17 cellular contexts compared by ENCODE assay signal in genomic region chr13:112761701-112762689, GRCh38.
A peak's percentile ranks its signal among the peaks of the same experiment; 100 is the strongest.
DNase-seq lines count a peak whose midpoint lies in the region; ATAC-seq and TF ChIP-seq lines count a peak whose summit lies in the region.
"Had no signal": no experiment of that assay in that cellular context is flagged by ENCODE, and none has a peak within 500 bp of the region (broad histone marks: within the 10 kb centered on the region; RNA-seq: fewer than 3 reads in every experiment).

No MANE protein-coding gene starts in this region.

- H3K4me3 ChIP-seq in H7 (ENCODE audit: insufficient read depth, low read depth, low read length) (no peak overlapping the region), cardiac fibroblast (replicated peaks in 1 of 2; ENCODE audit: low read depth in 2 of 2, low read length in 2 of 2) (no peak overlapping the region), right atrium auricular region (no peak overlapping the region)
- H3K4me3 ChIP-seq in naive thymus-derived CD4-positive, alpha-beta T cell (ENCODE audit: low read length), result no peak overlapping the region
- H3K4me3 ChIP-seq: ascending aorta had no signal

- peaks cover 0 to 16% of the 10 kb centered on the region in 2 donors for H3K4me1 ChIP-seq in right atrium auricular region
- no peaks in the 10 kb centered on the region for H3K4me1 ChIP-seq in naive thymus-derived CD4-positive, alpha-beta T cell (ENCODE audit: control insufficient read depth in 2 of 2, insufficient read depth in 2 of 2, low read length in 2 of 2)
- H3K4me1 ChIP-seq: ascending aorta, vagina had no signal

- CTCF ChIA-PET in naive thymus-derived CD4-positive, alpha-beta T cell (lab: Charles Lee), result no interaction called here
- CTCF ChIA-PET in activated naive CD4-positive, alpha-beta T cell treated with anti-CD3 and anti-CD28 coated beads, Interleukin-2, amount 10 ng/mL, durations not matched to agents 7 days and 5 days (lab: Charles Lee), result interaction anchor here (1.1 kb wide), 1 partner anchor 18 kb away, joined by 3 read pairs; no protein-coding TSS in a partner anchor

- peaks cover 0 to 20% (median 2%) of the 10 kb centered on the region in 5 donors for H3K36me3 Mint-ChIP-seq in naive thymus-derived CD4-positive, alpha-beta T cell
- no peaks in the 10 kb centered on the region for H3K36me3 Mint-ChIP-seq in activated naive CD4-positive, alpha-beta T cell treated with anti-CD3 and anti-CD28 coated beads, Interleukin-2, amount 10 ng/mL, durations not matched to agents 7 days and 5 days

- H3K27ac ChIP-seq in right atrium auricular region, result peak overlapping the region; percentile 36 to 56
- no peak overlapping the region for H3K27ac ChIP-seq in naive thymus-derived CD4-positive, alpha-beta T cell (ENCODE audit: low read depth, low read length)
- H3K27ac ChIP-seq: neutrophil, RWPE1, vagina had no signal

- DNase-seq in H7 (peak; percentile 77), cardiac fibroblast (ENCODE audit: low read depth in 2 of 2) (peak; percentile 47 to 85), right atrium auricular region (ENCODE audit: low spot score) (peak; percentile 87), sciatic nerve (ENCODE audit: low spot score) (no peak), HCEC 1CT (no peak)
- no peak for DNase-seq in activated CD4-positive, alpha-beta T cell treated with anti-CD3 and anti-CD28 coated beads, Interleukin-2, amount 50 U/mL, for 48 hours
- DNase-seq in naive thymus-derived CD4-positive, alpha-beta T cell, result no peak
- DNase-seq in activated naive CD4-positive, alpha-beta T cell treated with anti-CD3 and anti-CD28 coated beads, Interleukin-2, amount 10 ng/mL, durations not matched to agents 7 days and 5 days, result no peak
- DNase-seq: effector memory CD4-positive, alpha-beta T cell; Karpas-422; NCI-H187 treated with DMSO at 0.1 percent for 48 hours; NCI-H82 had no signal

- H3K36me3 ChIP-seq in H7 (replicated peaks; ENCODE audit: control insufficient read depth, insufficient read depth, low read length) (no peaks in the 10 kb centered on the region), right atrium auricular region (no peaks in the 10 kb centered on the region)
- no peaks in the 10 kb centered on the region for H3K36me3 ChIP-seq in naive thymus-derived CD4-positive, alpha-beta T cell (ENCODE audit: control insufficient read depth in 2 of 3, insufficient read depth in 3 of 3, low read length in 3 of 3)
- H3K36me3 ChIP-seq: ascending aorta, vagina had no signal

- POLR2A ChIA-PET in naive thymus-derived CD4-positive, alpha-beta T cell (lab: Charles Lee), result no interaction called here

- peak; percentile 64 for ATAC-seq in sciatic nerve
- ATAC-seq in naive thymus-derived CD4-positive, alpha-beta T cell, result no peak

- H3K4me1 Mint-ChIP-seq in naive thymus-derived CD4-positive, alpha-beta T cell, result peaks cover 5 to 32% (median 25%) of the 10 kb centered on the region in 7 donors
- H3K4me1 Mint-ChIP-seq in activated naive CD4-positive, alpha-beta T cell treated with anti-CD3 and anti-CD28 coated beads, Interleukin-2, amount 10 ng/mL, durations not matched to agents 7 days and 5 days, result peaks cover 19% of the 10 kb centered on the region

- no peaks in the 10 kb centered on the region for H3K27me3 ChIP-seq in H7 (ENCODE audit: control insufficient read depth, insufficient read depth, low read length)
- H3K27me3 ChIP-seq in right atrium auricular region, result no peaks in the 10 kb centered on the region
- no peaks in the 10 kb centered on the region for H3K27me3 ChIP-seq in naive thymus-derived CD4-positive, alpha-beta T cell (ENCODE audit: control insufficient read depth in 2 of 2, insufficient read depth in 2 of 2, low read length in 2 of 2)
- H3K27me3 ChIP-seq: ascending aorta, neutrophil, vagina had no signal

- peaks cover 0 to 7% (median 0%) of the 10 kb centered on the region in 11 donors for H3K9me3 Mint-ChIP-seq in naive thymus-derived CD4-positive, alpha-beta T cell
- no peaks in the 10 kb centered on the region for H3K9me3 Mint-ChIP-seq in activated naive CD4-positive, alpha-beta T cell treated with anti-CD3 and anti-CD28 coated beads, Interleukin-2, amount 10 ng/mL, durations not matched to agents 7 days and 5 days
- H3K9me3 Mint-ChIP-seq: T-helper 2 cell treated with Interferon-gamma antibody and Interleukin-4, amounts not matched to agents 5 μg/mL and 100 μg/mL, for 36 hours had no signal

- H3K4me3 Mint-ChIP-seq in naive thymus-derived CD4-positive, alpha-beta T cell, result no peak overlapping the region
- H3K4me3 Mint-ChIP-seq in activated naive CD4-positive, alpha-beta T cell treated with anti-CD3 and anti-CD28 coated beads, Interleukin-2, amount 10 ng/mL, durations not matched to agents 7 days and 5 days, result no peak overlapping the region
- H3K4me3 Mint-ChIP-seq: T-helper 2 cell treated with Interferon-gamma antibody and Interleukin-4, amounts not matched to agents 5 μg/mL and 100 μg/mL, for 36 hours had no signal

- TF ChIP-seq CTCF in cardiac fibroblast (IDR thresholded peaks at IDR 0.05; ENCODE audit: low read depth, low read length) (peak; percentile 10), right atrium auricular region (IDR thresholded peaks at IDR 0.05) (peak in 1 of 2 donors; percentile 20)

- H3K27me3 Mint-ChIP-seq in naive thymus-derived CD4-positive, alpha-beta T cell, result no peaks in the 10 kb centered on the region
- H3K27me3 Mint-ChIP-seq in activated naive CD4-positive, alpha-beta T cell treated with anti-CD3 and anti-CD28 coated beads, Interleukin-2, amount 10 ng/mL, durations not matched to agents 7 days and 5 days, result no peaks in the 10 kb centered on the region

- no peaks in the 10 kb centered on the region for H3K9me3 ChIP-seq in right atrium auricular region
- no peaks in the 10 kb centered on the region for H3K9me3 ChIP-seq in naive thymus-derived CD4-positive, alpha-beta T cell (ENCODE audit: control insufficient read depth in 2 of 3, low read length in 3 of 3)
- H3K9me3 ChIP-seq: neutrophil, vagina had no signal

- intact Hi-C loops in sciatic nerve (cut with DNase I), result no loop called here
- intact Hi-C loops in naive thymus-derived CD4-positive, alpha-beta T cell (cut with micrococcal nuclease), result no loop called here

- no peak overlapping the region for H3K27ac Mint-ChIP-seq in naive thymus-derived CD4-positive, alpha-beta T cell
- H3K27ac Mint-ChIP-seq in activated naive CD4-positive, alpha-beta T cell treated with anti-CD3 and anti-CD28 coated beads, Interleukin-2, amount 10 ng/mL, durations not matched to agents 7 days and 5 days, result no peak overlapping the region
- H3K27ac Mint-ChIP-seq: T-helper 2 cell treated with Interferon-gamma antibody and Interleukin-4, amounts not matched to agents 5 μg/mL and 100 μg/mL, for 36 hours had no signal

Comparison
In these comparisons a context has a peak if more than half of its experiments do, and no peak if none do; other contexts are left out.
1. DNase-seq: peak in H7 (single experiment), cardiac fibroblast (2 of 2) and right atrium auricular region (single experiment); none in sciatic nerve (single experiment), activated CD4-positive, alpha-beta T cell treated with anti-CD3 and anti-CD28 coated beads, Interleukin-2, amount 50 U/mL, for 48 hours (0 of 2), HCEC 1CT (single experiment), naive thymus-derived CD4-positive, alpha-beta T cell (0 of 9) and activated naive CD4-positive, alpha-beta T cell treated with anti-CD3 and anti-CD28 coated beads, Interleukin-2, amount 10 ng/mL, durations not matched to agents 7 days and 5 days (single experiment).